ENCODE assay signal across 29 cellular contexts in the genomic region with DNA sequence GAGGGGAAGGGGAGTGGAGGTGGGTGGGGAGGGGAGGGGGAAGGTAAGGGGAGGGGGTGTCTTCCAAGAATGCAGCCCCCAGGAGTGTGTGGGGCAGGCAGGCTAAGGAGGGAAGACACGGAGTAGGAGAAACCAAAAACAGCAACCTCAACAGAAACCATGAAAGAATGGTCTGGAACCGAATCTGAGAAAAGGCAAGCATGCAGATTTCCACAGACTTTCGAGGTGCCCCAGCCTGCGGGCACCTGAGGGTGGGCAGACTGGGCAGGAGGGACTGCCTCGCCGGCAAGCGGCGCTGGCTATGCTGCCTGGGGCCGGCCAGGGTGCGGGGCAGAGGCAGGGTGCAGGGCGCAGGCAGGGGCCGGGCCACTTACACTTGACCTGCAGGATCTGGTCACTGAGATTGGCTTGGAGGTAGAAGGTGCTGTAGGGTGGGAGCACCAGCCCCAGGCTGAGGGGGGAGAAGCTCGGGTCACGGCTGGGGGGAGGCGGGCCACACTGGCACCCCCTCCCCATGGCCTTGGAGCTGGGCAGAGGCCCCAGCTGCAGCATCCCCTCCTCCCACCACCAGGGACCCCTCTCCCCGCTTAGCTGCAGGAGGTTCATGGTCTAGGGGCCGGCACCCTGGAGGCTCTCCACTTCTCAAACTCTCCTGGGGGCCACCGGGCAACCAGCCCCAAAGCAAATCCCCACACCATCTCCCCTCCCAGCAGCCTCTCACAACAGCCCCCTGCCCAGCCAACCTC.
"Had no signal": no experiment of that assay in that cellular context is flagged by ENCODE, and none has a peak within 500 bp of the region (broad histone marks: within the 10 kb centered on the region; RNA-seq: fewer than 3 reads in every experiment).

No MANE protein-coding gene starts in this region.

- H3K9me3 ChIP-seq: breast epithelium, esophagus muscularis mucosa, sigmoid colon, upper lobe of left lung had no signal

- H3K27me3 ChIP-seq: breast epithelium, dorsolateral prefrontal cortex, esophagus muscularis mucosa, upper lobe of left lung had no signal

- FAIRE-seq: astrocyte, colon, frontal cortex, islet of Langerhans had no signal

- H3K27me3 Mint-ChIP-seq: activated naive CD8-positive, alpha-beta T cell treated with anti-CD3 and anti-CD28 coated beads for 36 hours; activated T-helper 17 cell treated with anti-CD3 and anti-CD28 coated beads, Interleukin-2, amount 50 U/mL, for 72 hours; central memory CD8-positive, alpha-beta T cell; effector memory CD8-positive, alpha-beta T cell had no signal

- H3K36me3 ChIP-seq: breast epithelium, esophagus muscularis mucosa, sigmoid colon had no signal

- H3K9me3 Mint-ChIP-seq: activated naive CD8-positive, alpha-beta T cell treated with anti-CD3 and anti-CD28 coated beads for 36 hours; activated T-helper 17 cell treated with anti-CD3 and anti-CD28 coated beads, Interleukin-2, amount 50 U/mL, for 72 hours; central memory CD8-positive, alpha-beta T cell; effector memory CD8-positive, alpha-beta T cell; memory B cell; nephron; T-helper 1 cell treated with Interleukin-12 subunit alpha and Interleukin-12 subunit beta and Interleukin-4 antibody, amounts not matched to agents 30 μg/mL and 1 μg/mL, for 36 hours; WTC11 had no signal

- H3K4me3 Mint-ChIP-seq: activated naive CD8-positive, alpha-beta T cell treated with anti-CD3 and anti-CD28 coated beads for 36 hours; activated T-helper 17 cell treated with anti-CD3 and anti-CD28 coated beads, Interleukin-2, amount 50 U/mL, for 72 hours; central memory CD8-positive, alpha-beta T cell; effector memory CD8-positive, alpha-beta T cell; memory B cell; T-helper 1 cell treated with Interleukin-12 subunit alpha and Interleukin-12 subunit beta and Interleukin-4 antibody, amounts not matched to agents 30 μg/mL and 1 μg/mL, for 36 hours; WTC11 had no signal

- H3K4me3 ChIP-seq: breast epithelium, dorsolateral prefrontal cortex, esophagus muscularis mucosa, sigmoid colon, smooth muscle cell, upper lobe of left lung had no signal

- H3K36me3 Mint-ChIP-seq: activated naive CD8-positive, alpha-beta T cell treated with anti-CD3 and anti-CD28 coated beads for 36 hours; memory B cell; WTC11 had no signal

- H3K27ac Mint-ChIP-seq: activated naive CD8-positive, alpha-beta T cell treated with anti-CD3 and anti-CD28 coated beads for 36 hours; T-helper 1 cell treated with Interleukin-12 subunit alpha and Interleukin-12 subunit beta and Interleukin-4 antibody, amounts not matched to agents 30 μg/mL and 1 μg/mL, for 36 hours; WTC11 had no signal

- H3K4me1 Mint-ChIP-seq: activated T-helper 17 cell treated with anti-CD3 and anti-CD28 coated beads, Interleukin-2, amount 50 U/mL, for 72 hours had no signal

- H3K27ac ChIP-seq: breast epithelium, esophagus muscularis mucosa, sigmoid colon, upper lobe of left lung had no signal

- ATAC-seq: activated T-helper 17 cell treated with anti-CD3 and anti-CD28 coated beads, Interleukin-2, amount 50 U/mL, for 72 hours; effector memory CD8-positive, alpha-beta T cell; left cardiac atrium; WTC11 had no signal

- H3K4me2 ChIP-seq: smooth muscle cell had no signal

- H3K4me1 ChIP-seq: breast epithelium, esophagus muscularis mucosa, sigmoid colon, upper lobe of left lung had no signal

- DNase-seq: activated naive CD4-positive, alpha-beta T cell treated with Interleukin-2 at 50 U/mL for 16 hours; activated naive CD8-positive, alpha-beta T cell treated with anti-CD3 and anti-CD28 coated beads for 36 hours; activated T-cell treated with anti-CD3 and anti-CD28 coated beads, Interleukin-2, amount 50 U/mL, for 1 hour; dorsolateral prefrontal cortex; effector memory CD8-positive, alpha-beta T cell; head of caudate nucleus; hypothalamus; left cardiac atrium; nucleus accumbens; posterior cingulate gyrus; sigmoid colon; stimulated activated CD4-positive, alpha-beta T cell treated with anti-CD3 and anti-CD28 coated beads, Interleukin-2, amount 100 ng/mL, for 48 hours; stimulated activated CD8-positive, alpha-beta memory T cell treated with anti-CD3 and anti-CD28 coated beads, Interleukin-4, amount 100 ng/mL, for 48 hours; stimulated activated naive CD4-positive, alpha-beta T cell; T1000 had no signal
